In genomic region chr4:185011408-185011807, GRCh38 we compare ENCODE assay signal across 8 cellular contexts. TPM values are rescaled to one million over a fixed set of nuclear protein-coding genes. Genes with fewer than 3 reads are reported as not detected.
DNase-seq lines count a peak whose midpoint lies in the region; ATAC-seq and TF ChIP-seq lines count a peak whose summit lies in the region.

No MANE protein-coding gene starts in this region.

- TF ChIP-seq POLR2A in esophagus squamous epithelium (IDR thresholded peaks at IDR 0.05): no peak

- no peaks in the 10 kb centered on the region for H3F3A ChIP-seq in OCI-LY1 (ENCODE audit: insufficient read depth, low read length)

- WGBS in esophagus squamous epithelium, 2 donors: 30 to 46% methylated on average over 8 of the region's 8 CpGs

- peaks cover 2% of the 10 kb centered on the region for H3K36me3 Mint-ChIP-seq in T-helper 17 cell (ENCODE audit: low read depth)

- no peak overlapping the region for H3K4me3 Mint-ChIP-seq in T-helper 17 cell

- DNase-seq in stimulated activated CD4-positive, alpha-beta T cell treated with anti-CD3 and anti-CD28 coated beads, Interleukin-1b, Interleukin-23, amount 100 ng/mL, for 4 hours (ENCODE audit: low read depth in 2 of 2): peak; percentile 14 to 26
- no peak for DNase-seq in stimulated activated CD4-positive, alpha-beta T cell treated with anti-CD3 and anti-CD28 coated beads, Interleukin-4, amount 100 ng/mL, for 24 hours
- DNase-seq in esophagus squamous epithelium (lab: John Stamatoyannopoulos, UW): no peak
- no peak for DNase-seq in hypothalamus (lab: John Stamatoyannopoulos, UW)
- no peak for DNase-seq in T-helper 17 cell
- DNase-seq in activated CD4-positive, CD25-positive, alpha-beta regulatory T cell treated with anti-CD3 and anti-CD28 coated beads, Interleukin-2, amount 50 U/mL, for 72 hours: no peak

- H3K4me2 ChIP-seq in OCI-LY1 (ENCODE audit: low read length): no peak overlapping the region

- H3K4me3 ChIP-seq in OCI-LY1 (ENCODE audit: low read depth, low read length, poor library complexity, severe bottlenecking): no peak overlapping the region
- H3K4me3 ChIP-seq in esophagus squamous epithelium: no peak overlapping the region

- H3K27ac Mint-ChIP-seq in T-helper 17 cell: no peak overlapping the region

- ATAC-seq in GM21526 (IDR thresholded peaks at IDR 0.05; ENCODE audit: low FRiP score, unreplicated experiment) (no peak), T-helper 17 cell (no peak)

- no peaks in the 10 kb centered on the region for H4K20me1 ChIP-seq in OCI-LY1 (ENCODE audit: insufficient read depth, low read length)

- H3K79me2 ChIP-seq in OCI-LY1 (ENCODE audit: insufficient read depth, low read length): no peaks in the 10 kb centered on the region

- H3K9me2 ChIP-seq in OCI-LY1 (ENCODE audit: low read depth, low read length): no peaks in the 10 kb centered on the region

- no peak overlapping the region for H2AFZ ChIP-seq in OCI-LY1 (ENCODE audit: low read length)

- H3K27me3 Mint-ChIP-seq in T-helper 17 cell: peaks cover 99% of the 10 kb centered on the region

- H3K36me3 ChIP-seq in OCI-LY1 (ENCODE audit: insufficient read depth, low read length) (no peaks in the 10 kb centered on the region), esophagus squamous epithelium (no peaks in the 10 kb centered on the region)

- no peaks in the 10 kb centered on the region for H3K4me1 ChIP-seq in OCI-LY1 (ENCODE audit: insufficient read depth, low read length, severe bottlenecking)
- peaks cover 0 to 7% (median 0%) of the 10 kb centered on the region in 3 donors for H3K4me1 ChIP-seq in esophagus squamous epithelium

- TF ChIP-seq CTCF in OCI-LY1 (IDR thresholded peaks at IDR 0.05; ENCODE audit: low read length): peak; percentile 47; the same call in 1 of the 2 replicates
- TF ChIP-seq CTCF in esophagus squamous epithelium (IDR thresholded peaks at IDR 0.05): peak in 4 of 6 experiments; percentile 19 to 44 (median 27)

- peaks cover 7% of the 10 kb centered on the region for H3K4me1 Mint-ChIP-seq in T-helper 17 cell

- H3K9me3 ChIP-seq in OCI-LY1 (ENCODE audit: low read length) (no peaks in the 10 kb centered on the region), esophagus squamous epithelium (no peaks in the 10 kb centered on the region), T-helper 17 cell (ENCODE audit: control insufficient read depth, low read length, poor library complexity, severe bottlenecking) (no peaks in the 10 kb centered on the region)

- intact Hi-C loops in esophagus squamous epithelium (cut with DNase I): no loop called here

- no peak overlapping the region for H3K9ac ChIP-seq in OCI-LY1 (ENCODE audit: low read length)

- H3K27ac ChIP-seq in OCI-LY1 (ENCODE audit: low read depth, low read length, poor library complexity, severe bottlenecking): no peak overlapping the region
- no peak overlapping the region for H3K27ac ChIP-seq in esophagus squamous epithelium

- H3K27me3 ChIP-seq in OCI-LY1 (ENCODE audit: insufficient read depth, low read length) (no peaks in the 10 kb centered on the region), esophagus squamous epithelium (peaks cover 0 to 96% (median 7%) of the 10 kb centered on the region in 4 donors)

RNA-seq across cellular contexts. Expression of gene HELT, which starts 6.9 kb away (rescaled TPM):
- total RNA-seq in esophagus squamous epithelium (not detected), T-helper 17 cell (not detected)

Comparison
In these comparisons a context has a peak if more than half of its experiments do, and no peak if none do; other contexts are left out.
1. DNase-seq: peak in stimulated activated CD4-positive, alpha-beta T cell treated with anti-CD3 and anti-CD28 coated beads, Interleukin-1b, Interleukin-23, amount 100 ng/mL, for 4 hours (2 of 2); none in stimulated activated CD4-positive, alpha-beta T cell treated with anti-CD3 and anti-CD28 coated beads, Interleukin-4, amount 100 ng/mL, for 24 hours (single experiment), esophagus squamous epithelium (single experiment), hypothalamus (0 of 51), T-helper 17 cell (0 of 3) and activated CD4-positive, CD25-positive, alpha-beta regulatory T cell treated with anti-CD3 and anti-CD28 coated beads, Interleukin-2, amount 50 U/mL, for 72 hours (single experiment).